Comparison of ENCODE assay signal across 28 cellular contexts in the genomic region with DNA sequence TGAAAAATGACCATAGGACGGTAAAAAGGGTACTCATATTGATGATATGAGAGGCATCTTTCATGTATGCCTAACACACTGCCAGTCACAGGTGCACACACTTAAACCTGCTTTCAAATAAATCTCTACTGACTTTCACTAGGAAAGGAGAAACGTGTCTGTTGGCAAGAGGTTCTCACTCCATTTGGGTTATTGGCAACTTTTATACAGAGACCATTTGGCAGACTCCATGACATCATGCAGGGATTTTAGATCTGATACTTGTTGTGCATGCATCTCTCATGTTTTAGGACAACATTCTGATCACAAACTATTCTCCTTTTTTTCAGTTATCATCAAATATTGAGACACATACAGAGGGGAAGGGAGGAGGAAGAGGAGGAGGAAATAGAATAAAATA. TPM values are rescaled to one million over a fixed set of nuclear protein-coding genes. Genes with fewer than 3 reads are reported as not detected.
"Had no signal": no experiment of that assay in that cellular context is flagged by ENCODE, and none has a peak within 500 bp of the region (broad histone marks: within the 10 kb centered on the region; RNA-seq: fewer than 3 reads in every experiment).

No MANE protein-coding gene starts in this region.

- H3K36me3 ChIP-seq: esophagus squamous epithelium, gastrocnemius medialis, heart right ventricle, left lung, lower lobe of right lung had no signal

- H3K27me3 ChIP-seq: esophagus squamous epithelium, gastrocnemius medialis, heart right ventricle, left lung had no signal

- DNase-seq: cortex of kidney; effector CD8-positive, alpha-beta T cell; effector memory CD8-positive, alpha-beta T cell; endodermal cell; erythroblast; esophagus squamous epithelium; foreskin fibroblast; foreskin melanocyte; gastrocnemius medialis; glutamatergic neuron; head of caudate nucleus; heart right ventricle; hippocampal formation; left cardiac atrium; left lung; left ventricle myocardium superior; lower lobe of right lung; mesenchymal stem cell; mucosa of descending colon; naive B cell; naive thymus-derived CD8-positive, alpha-beta T cell had no signal

- ATAC-seq: effector memory CD8-positive, alpha-beta T cell; esophagus mucosa; gastrocnemius medialis; heart right ventricle; left cardiac atrium; left lung; left ventricle myocardium superior; lower lobe of right lung; mucosa of descending colon; naive thymus-derived CD8-positive, alpha-beta T cell had no signal

- H3K4me3 ChIP-seq: esophagus squamous epithelium, gastrocnemius medialis, heart right ventricle, left lung, lower lobe of right lung, mucosa of descending colon had no signal

- FAIRE-seq: endometrium, islet of Langerhans, keratinocyte had no signal

RNA-seq across cellular contexts. Expression of gene RGS7, which starts 31.6 kb away (rescaled TPM):
- total RNA-seq: esophagus mucosa; esophagus squamous epithelium; gastrocnemius medialis; heart right ventricle; left cardiac atrium; left lung; left ventricle myocardium superior; lower leg skin; mesenteric fat pad; myocyte; naive thymus-derived CD8-positive, alpha-beta T cell had no signal
